Comparison of ENCODE assay signal across 16 cellular contexts in genomic region chrX:126065901-126066660, GRCh38.
DNase-seq lines count a peak whose midpoint lies in the region; ATAC-seq, FAIRE-seq and TF ChIP-seq lines count a peak whose summit lies in the region.
"Had no signal": no experiment of that assay in that cellular context is flagged by ENCODE, and none has a peak within 500 bp of the region (broad histone marks: within the 10 kb centered on the region; RNA-seq: fewer than 3 reads in every experiment).

No MANE protein-coding gene starts in this region.

- no peaks in the 10 kb centered on the region for H3K27me3 ChIP-seq in neuronal stem cell (ENCODE audit: control insufficient read depth in 3 of 3, insufficient read depth in 3 of 3, low read depth in 1 of 3, low read length in 3 of 3)
- no peaks in the 10 kb centered on the region for H3K27me3 ChIP-seq in upper lobe of right lung

- no peaks in the 10 kb centered on the region for H3K79me1 ChIP-seq in neuronal stem cell (ENCODE audit: low read depth, low read length)

- ATAC-seq in upper lobe of right lung (no peak), GM18858 (IDR thresholded peaks at IDR 0.05; ENCODE audit: unreplicated experiment) (no peak)
- ATAC-seq: K562 had no signal

- H3K4me3 ChIP-seq in kidney (ENCODE audit: low read length in 2 of 2) (no peak overlapping the region), neuronal stem cell (ENCODE audit: low read length in 2 of 2) (no peak overlapping the region), upper lobe of right lung (no peak overlapping the region)
- H3K4me3 ChIP-seq: BLaER1, K562 had no signal

- no peak overlapping the region for H2AFZ ChIP-seq in neuronal stem cell (ENCODE audit: low read length)

- H3K4ac ChIP-seq in neuronal stem cell (ENCODE audit: low read length) = no peak overlapping the region

- H3K36me3 ChIP-seq in kidney (ENCODE audit: control insufficient read depth in 1 of 2, insufficient read depth in 2 of 2, low read length in 2 of 2) (no peaks in the 10 kb centered on the region), neuronal stem cell (replicated peaks in 1 of 2; ENCODE audit: control insufficient read depth in 2 of 2, insufficient read depth in 2 of 2, low read length in 2 of 2) (no peaks in the 10 kb centered on the region), upper lobe of right lung (no peaks in the 10 kb centered on the region)
- H3K36me3 ChIP-seq: BLaER1 had no signal

- H3K27ac ChIP-seq in kidney (ENCODE audit: low read depth in 2 of 2, low read length in 2 of 2) (no peak overlapping the region), neuronal stem cell (replicated peaks; ENCODE audit: low read length) (no peak overlapping the region), upper lobe of right lung (no peak overlapping the region)
- H3K27ac ChIP-seq: 22Rv1, BLaER1, HL-60 had no signal

- no peak overlapping the region for H2AK5ac ChIP-seq in neuronal stem cell (ENCODE audit: low read depth, low read length)

- H2BK120ac ChIP-seq in neuronal stem cell (ENCODE audit: low read depth, low read length) = no peak overlapping the region

- no peak overlapping the region for H3K4me2 ChIP-seq in neuronal stem cell (ENCODE audit: insufficient read depth, low read length, poor library complexity, severe bottlenecking)
- H3K4me2 ChIP-seq: BLaER1 had no signal

- DNase-seq in DMS53 (lab: John Stamatoyannopoulos, UW) (peak; percentile 53), DMS53 treated with DMSO at 0.1 percent for 48 hours (lab: John Stamatoyannopoulos, UW; ENCODE audit: unreplicated experiment) (no peak), kidney (peak; percentile 58), neuronal stem cell (ENCODE audit: low spot score) (no peak), upper lobe of right lung (peak; percentile 22), NCI-H510A (lab: John Stamatoyannopoulos, UW) (no peak), GDM1 (lab: John Stamatoyannopoulos, UW) (no peak)
- DNase-seq: CD4-positive, CD25-positive, alpha-beta regulatory T cell; DMS79; HCEC 1CT; HFFc6 had no signal

- no peak overlapping the region for H2BK5ac ChIP-seq in neuronal stem cell (ENCODE audit: low read length)

- no peak overlapping the region for H3K23ac ChIP-seq in neuronal stem cell (ENCODE audit: low read depth, low read length, poor library complexity)

- no peak overlapping the region for H4K91ac ChIP-seq in neuronal stem cell (ENCODE audit: low read depth, low read length, poor library complexity)

- intact Hi-C loops in kidney (cut with DNase I) (no loop called here), upper lobe of right lung (cut with DNase I) (no loop called here)

- WGBS in neuronal stem cell (ENCODE audit: extremely low coverage in 2 of 2, insufficient read length in 2 of 2, insufficient replicate concordance in 1 of 2), 2 donors = no CpG with 5 or more reads among the region's 17 CpGs

- H4K8ac ChIP-seq in neuronal stem cell (ENCODE audit: low read depth, low read length) = no peak overlapping the region

- FAIRE-seq in kidney (lab: Jason Lieb, UNC) = no peak
- FAIRE-seq: K562 had no signal

- H2BK12ac ChIP-seq in neuronal stem cell (ENCODE audit: low read length) = no peak overlapping the region

- no peaks in the 10 kb centered on the region for H3K4me1 ChIP-seq in kidney (ENCODE audit: control insufficient read depth in 1 of 2, insufficient read depth in 1 of 2, low read depth in 1 of 2, low read length in 2 of 2)
- no peaks in the 10 kb centered on the region for H3K4me1 ChIP-seq in neuronal stem cell (ENCODE audit: control insufficient read depth in 2 of 2, insufficient read depth in 1 of 2, low read depth in 1 of 2, low read length in 2 of 2)
- no peaks in the 10 kb centered on the region for H3K4me1 ChIP-seq in upper lobe of right lung
- H3K4me1 ChIP-seq: BLaER1 had no signal

- H3K14ac ChIP-seq in neuronal stem cell (ENCODE audit: low read length) = peak overlapping the region; percentile 56

- H3K18ac ChIP-seq in neuronal stem cell (ENCODE audit: low read length) = no peak overlapping the region

- no peak for TF ChIP-seq CTCF in kidney (IDR thresholded peaks at IDR 0.05; ENCODE audit: borderline replicate concordance, extremely low read depth, insufficient read depth)
- no peak for TF ChIP-seq CTCF in upper lobe of right lung (IDR thresholded peaks at IDR 0.05)

- no peak overlapping the region for H2BK15ac ChIP-seq in neuronal stem cell (ENCODE audit: low read length)

- H3K9me3 ChIP-seq in kidney (ENCODE audit: control insufficient read depth in 1 of 2, low read length in 2 of 2) (no peaks in the 10 kb centered on the region), neuronal stem cell (replicated peaks in 1 of 2; ENCODE audit: control insufficient read depth in 2 of 2, insufficient read depth in 1 of 2, low read depth in 1 of 2, low read length in 2 of 2) (no peaks in the 10 kb centered on the region), upper lobe of right lung (no peaks in the 10 kb centered on the region)

- H3K9ac ChIP-seq in kidney (ENCODE audit: low read length in 2 of 2) = no peak overlapping the region
- no peak overlapping the region for H3K9ac ChIP-seq in neuronal stem cell (ENCODE audit: low read depth, low read length, poor library complexity)
- H3K9ac ChIP-seq: BLaER1 had no signal

Comparison
In these comparisons a context has a peak if more than half of its experiments do, and no peak if none do; other contexts are left out.
1. DNase-seq: peak in DMS53 (single experiment), kidney (single experiment) and upper lobe of right lung (single experiment); none in DMS53 treated with DMSO at 0.1 percent for 48 hours (single experiment), neuronal stem cell (single experiment), NCI-H510A (single experiment) and GDM1 (single experiment).